16 cellular contexts compared by ENCODE assay signal in the genomic region with DNA sequence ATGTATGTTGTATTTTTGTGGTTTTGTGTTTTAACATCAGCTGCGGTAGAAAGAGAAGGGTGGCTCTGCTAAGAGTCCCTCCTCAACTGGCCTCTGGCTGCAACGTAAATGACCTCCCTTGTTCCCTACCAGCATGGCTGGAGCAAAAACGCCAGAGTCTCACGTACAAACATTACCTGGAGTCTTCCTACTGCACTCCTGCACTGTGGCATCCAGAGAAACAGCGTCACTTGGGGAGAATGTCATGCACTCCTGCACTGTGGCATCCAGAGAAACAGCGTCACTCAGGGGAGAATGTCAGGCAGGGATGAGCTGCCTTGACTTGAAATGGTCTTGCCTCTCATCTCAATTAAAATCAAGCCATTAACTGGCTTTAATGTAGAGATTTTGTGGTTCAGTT.
A peak's percentile ranks its signal among the peaks of the same experiment; 100 is the strongest.
DNase-seq lines count a peak whose midpoint lies in the region; ATAC-seq and TF ChIP-seq lines count a peak whose summit lies in the region.
"Had no signal": no experiment of that assay in that cellular context is flagged by ENCODE, and none has a peak within 500 bp of the region (broad histone marks: within the 10 kb centered on the region; RNA-seq: fewer than 3 reads in every experiment).

No MANE protein-coding gene starts in this region.

- H2AFZ ChIP-seq in GM23338: no peak overlapping the region

- H3K27ac ChIP-seq in GM23338 (ENCODE audit: low read depth): no peak overlapping the region

- DNase-seq in GM23338 (ENCODE audit: low spot score): no peak
- peak; percentile 45 for DNase-seq in SW480 (ENCODE audit: low spot score)
- peak; percentile 39 for DNase-seq in left kidney (ENCODE audit: low read depth, low spot score)
- DNase-seq in neural crest cell (ENCODE audit: low read depth, low spot score): no peak
- DNase-seq in activated naive CD8-positive, alpha-beta T cell treated with anti-CD3 and anti-CD28 coated beads for 36 hours: no peak
- no peak for DNase-seq in amygdala (lab: John Stamatoyannopoulos, UW)
- no peak for DNase-seq in mucosa of descending colon
- DNase-seq: C1 segment of cervical spinal cord; Calu3; CD4-positive, alpha-beta memory T cell; COR-L47; DMS53; GF-D8; H9 had no signal

- H3K27me3 Mint-ChIP-seq in GM23338 (ENCODE audit: insufficient read depth, low read depth, poor library complexity) (peaks cover 9% of the 10 kb centered on the region), neural crest cell (ENCODE audit: low read depth) (no peaks in the 10 kb centered on the region)
- H3K27me3 Mint-ChIP-seq in activated naive CD8-positive, alpha-beta T cell treated with anti-CD3 and anti-CD28 coated beads for 36 hours: no peaks in the 10 kb centered on the region

- H3K9me3 ChIP-seq in mucosa of descending colon: no peaks in the 10 kb centered on the region

- H3K36me3 Mint-ChIP-seq in GM23338 (ENCODE audit: low read depth) (no peaks in the 10 kb centered on the region), neural crest cell (ENCODE audit: low read depth) (no peaks in the 10 kb centered on the region)
- H3K36me3 Mint-ChIP-seq in activated naive CD8-positive, alpha-beta T cell treated with anti-CD3 and anti-CD28 coated beads for 36 hours: no peaks in the 10 kb centered on the region
- H3K36me3 Mint-ChIP-seq: CD4-positive, alpha-beta memory T cell had no signal

- H3K9me3 Mint-ChIP-seq in GM23338 (no peaks in the 10 kb centered on the region; the same call in 2 of the 3 replicates), neural crest cell (no peaks in the 10 kb centered on the region)
- peaks cover 3% of the 10 kb centered on the region for H3K9me3 Mint-ChIP-seq in activated naive CD8-positive, alpha-beta T cell treated with anti-CD3 and anti-CD28 coated beads for 36 hours
- H3K9me3 Mint-ChIP-seq: H9 had no signal

- intact Hi-C loops in mucosa of descending colon (cut with DNase I, micrococcal nuclease): no loop called here

- no peak overlapping the region for H3K4me2 ChIP-seq in GM23338

- no peaks in the 10 kb centered on the region for H3F3A ChIP-seq in GM23338 (replicated peaks; ENCODE audit: low read depth)

- no peaks in the 10 kb centered on the region for H3K79me2 ChIP-seq in GM23338 (replicated peaks; ENCODE audit: insufficient read depth)

- H3K4me1 Mint-ChIP-seq in GM23338: peaks cover 7% of the 10 kb centered on the region; the same call in 2 of the 3 replicates
- peaks cover 27% of the 10 kb centered on the region for H3K4me1 Mint-ChIP-seq in neural crest cell
- no peaks in the 10 kb centered on the region for H3K4me1 Mint-ChIP-seq in activated naive CD8-positive, alpha-beta T cell treated with anti-CD3 and anti-CD28 coated beads for 36 hours
- H3K4me1 Mint-ChIP-seq: CD4-positive, alpha-beta memory T cell had no signal

- H3K27ac Mint-ChIP-seq in GM23338 (0 out of 2 replicates have a peak overlapping the region, but pooled peaks have one; percentile 2), neural crest cell (ENCODE audit: unreplicated experiment) (peak overlapping the region; percentile 20)
- no peak overlapping the region for H3K27ac Mint-ChIP-seq in activated naive CD8-positive, alpha-beta T cell treated with anti-CD3 and anti-CD28 coated beads for 36 hours
- H3K27ac Mint-ChIP-seq: CD4-positive, alpha-beta memory T cell; H9 had no signal

- H3K4me3 Mint-ChIP-seq in GM23338: no peak overlapping the region
- H3K4me3 Mint-ChIP-seq in neural crest cell: no peak overlapping the region
- no peak overlapping the region for H3K4me3 Mint-ChIP-seq in activated naive CD8-positive, alpha-beta T cell treated with anti-CD3 and anti-CD28 coated beads for 36 hours
- H3K4me3 Mint-ChIP-seq: CD4-positive, alpha-beta memory T cell; H9 had no signal

- H3K9me2 ChIP-seq in GM23338 (ENCODE audit: insufficient read depth): peaks cover 4% of the 10 kb centered on the region; the same call in 1 of the 2 replicates

- H3K4me1 ChIP-seq in GM23338 (ENCODE audit: insufficient read depth) (no peaks in the 10 kb centered on the region), mucosa of descending colon (ENCODE audit: low read depth) (no peaks in the 10 kb centered on the region)

- no peak overlapping the region for H3K4me3 ChIP-seq in GM23338
- no peak overlapping the region for H3K4me3 ChIP-seq in mucosa of descending colon

- TF ChIP-seq CTCF in GM23338 (conservative IDR thresholded peaks at IDR 0.05; ENCODE audit: low read depth in 2 of 2): no peak
- no peak for TF ChIP-seq CTCF in neural crest cell (conservative IDR thresholded peaks at IDR 0.05)
- TF ChIP-seq CTCF in mucosa of descending colon (IDR thresholded peaks at IDR 0.05): no peak

- no peaks in the 10 kb centered on the region for H4K20me1 ChIP-seq in GM23338 (replicated peaks; ENCODE audit: insufficient read depth)

- ATAC-seq in GM23338 (no peak), mucosa of descending colon (no peak), HG02678 (IDR thresholded peaks at IDR 0.05; ENCODE audit: unreplicated experiment) (no peak)
- ATAC-seq: HCT116 had no signal

- H3K27me3 ChIP-seq in GM23338 (ENCODE audit: insufficient read depth): no peaks in the 10 kb centered on the region

- no peaks in the 10 kb centered on the region for H3K36me3 ChIP-seq in GM23338 (ENCODE audit: insufficient read depth)
- H3K36me3 ChIP-seq in mucosa of descending colon (ENCODE audit: low read depth): no peaks in the 10 kb centered on the region

TF ChIP-seq in GM23338, 12 proteins besides CTCF, POLR2A, EP300 and RAD21:
- TF ChIP-seq EZH2 (IDR thresholded peaks at IDR 0.05; ENCODE audit: low read depth, unreplicated experiment): no peak
- TF ChIP-seq CREB1 (CRISPR knock-in tag; IDR thresholded peaks at IDR 0.05; ENCODE audit: low read depth): no peak
- TF ChIP-seq JUNB (IDR thresholded peaks at IDR 0.05; ENCODE audit: unreplicated experiment): no peak
- TF ChIP-seq, protein P1, sequence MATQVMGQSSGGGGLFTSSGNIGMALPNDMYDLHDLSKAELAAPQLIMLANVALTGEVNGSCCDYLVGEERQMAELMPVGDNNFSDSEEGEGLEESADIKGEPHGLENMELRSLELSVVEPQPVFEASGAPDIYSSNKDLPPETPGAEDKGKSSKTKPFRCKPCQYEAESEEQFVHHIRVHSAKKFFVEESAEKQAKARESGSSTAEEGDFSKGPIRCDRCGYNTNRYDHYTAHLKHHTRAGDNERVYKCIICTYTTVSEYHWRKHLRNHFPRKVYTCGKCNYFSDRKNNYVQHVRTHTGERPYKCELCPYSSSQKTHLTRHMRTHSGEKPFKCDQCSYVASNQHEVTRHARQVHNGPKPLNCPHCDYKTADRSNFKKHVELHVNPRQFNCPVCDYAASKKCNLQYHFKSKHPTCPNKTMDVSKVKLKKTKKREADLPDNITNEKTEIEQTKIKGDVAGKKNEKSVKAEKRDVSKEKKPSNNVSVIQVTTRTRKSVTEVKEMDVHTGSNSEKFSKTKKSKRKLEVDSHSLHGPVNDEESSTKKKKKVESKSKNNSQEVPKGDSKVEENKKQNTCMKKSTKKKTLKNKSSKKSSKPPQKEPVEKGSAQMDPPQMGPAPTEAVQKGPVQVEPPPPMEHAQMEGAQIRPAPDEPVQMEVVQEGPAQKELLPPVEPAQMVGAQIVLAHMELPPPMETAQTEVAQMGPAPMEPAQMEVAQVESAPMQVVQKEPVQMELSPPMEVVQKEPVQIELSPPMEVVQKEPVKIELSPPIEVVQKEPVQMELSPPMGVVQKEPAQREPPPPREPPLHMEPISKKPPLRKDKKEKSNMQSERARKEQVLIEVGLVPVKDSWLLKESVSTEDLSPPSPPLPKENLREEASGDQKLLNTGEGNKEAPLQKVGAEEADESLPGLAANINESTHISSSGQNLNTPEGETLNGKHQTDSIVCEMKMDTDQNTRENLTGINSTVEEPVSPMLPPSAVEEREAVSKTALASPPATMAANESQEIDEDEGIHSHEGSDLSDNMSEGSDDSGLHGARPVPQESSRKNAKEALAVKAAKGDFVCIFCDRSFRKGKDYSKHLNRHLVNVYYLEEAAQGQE (IDR thresholded peaks at IDR 0.05; ENCODE audit: unreplicated experiment): no peak
- TF ChIP-seq, protein P2, sequence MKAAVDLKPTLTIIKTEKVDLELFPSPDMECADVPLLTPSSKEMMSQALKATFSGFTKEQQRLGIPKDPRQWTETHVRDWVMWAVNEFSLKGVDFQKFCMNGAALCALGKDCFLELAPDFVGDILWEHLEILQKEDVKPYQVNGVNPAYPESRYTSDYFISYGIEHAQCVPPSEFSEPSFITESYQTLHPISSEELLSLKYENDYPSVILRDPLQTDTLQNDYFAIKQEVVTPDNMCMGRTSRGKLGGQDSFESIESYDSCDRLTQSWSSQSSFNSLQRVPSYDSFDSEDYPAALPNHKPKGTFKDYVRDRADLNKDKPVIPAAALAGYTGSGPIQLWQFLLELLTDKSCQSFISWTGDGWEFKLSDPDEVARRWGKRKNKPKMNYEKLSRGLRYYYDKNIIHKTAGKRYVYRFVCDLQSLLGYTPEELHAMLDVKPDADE (IDR thresholded peaks at IDR 0.05): no peak
- TF ChIP-seq EZH2phosphoT487 (IDR thresholded peaks at IDR 0.05; ENCODE audit: unreplicated experiment): no peak
- no peak for TF ChIP-seq NANOG (IDR thresholded peaks at IDR 0.05; ENCODE audit: borderline replicate concordance)
- no peak for TF ChIP-seq STAT1 (IDR thresholded peaks at IDR 0.05; ENCODE audit: unreplicated experiment)
- no peak for TF ChIP-seq POLR2AphosphoS5 (IDR thresholded peaks at IDR 0.05; ENCODE audit: low read depth)

Comparison
In these comparisons a context has a peak if more than half of its experiments do, and no peak if none do; other contexts are left out.
1. DNase-seq: peak in SW480 (single experiment) and left kidney (single experiment); none in GM23338 (single experiment), neural crest cell (single experiment), activated naive CD8-positive, alpha-beta T cell treated with anti-CD3 and anti-CD28 coated beads for 36 hours (single experiment), amygdala (0 of 56) and mucosa of descending colon (0 of 3).